18 cellular contexts compared by ENCODE assay signal in the genomic region with DNA sequence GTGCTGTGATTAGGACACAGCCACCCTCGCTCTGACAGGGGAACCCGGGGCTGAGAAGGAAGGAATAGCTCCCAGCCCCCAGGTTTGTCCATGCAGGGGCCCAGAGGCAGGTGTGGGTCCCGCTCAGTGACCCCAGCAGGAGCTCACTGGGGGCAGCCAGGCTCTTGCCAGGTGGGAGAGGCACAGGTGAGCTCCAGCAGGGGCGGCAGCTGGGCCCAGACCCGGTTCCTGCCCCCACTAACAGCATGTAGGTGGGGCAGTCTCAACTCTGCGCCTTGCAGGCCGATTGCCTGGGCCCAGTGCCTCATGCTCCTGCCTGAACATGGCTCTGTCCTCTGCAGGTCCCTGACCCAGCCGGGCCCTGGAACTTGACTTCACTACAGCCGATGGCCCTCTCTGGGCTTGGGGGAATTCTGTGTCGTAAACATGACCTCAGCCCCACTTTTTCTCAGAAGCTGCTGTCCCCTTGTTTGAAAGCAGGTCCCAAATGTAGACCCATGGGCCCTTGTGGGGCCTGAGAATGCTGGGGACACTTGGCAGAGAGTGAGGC.
DNase-seq lines count a peak whose midpoint lies in the region; ATAC-seq, FAIRE-seq and TF ChIP-seq lines count a peak whose summit lies in the region.
"Had no signal": no experiment of that assay in that cellular context is flagged by ENCODE, and none has a peak within 500 bp of the region (broad histone marks: within the 10 kb centered on the region; RNA-seq: fewer than 3 reads in every experiment).

No MANE protein-coding gene starts in this region.

- intact Hi-C loops in HepG2 (cut with micrococcal nuclease; ENCODE audit: unreplicated experiment) = no loop called here
- intact Hi-C loops in right lobe of liver (cut with DNase I) = no loop called here
- intact Hi-C loops in lower lobe of right lung (cut with DNase I) = no loop called here
- intact Hi-C loops in stomach (cut with DNase I; ENCODE audit: low total_unique reads) = no loop called here
- intact Hi-C loops in aorta (cut with DNase I) = loop anchor here (5.0 to 10.0 kb wide), 2 partner anchors 116 to 159 kb away; no protein-coding TSS in a partner anchor

- H2AFZ ChIP-seq in HepG2 (ENCODE audit: low read length) = no peak overlapping the region

- POLR2A ChIA-PET in HepG2 (lab: Yijun Ruan, JAX) = no interaction called here

- no peaks in the 10 kb centered on the region for H3K79me2 ChIP-seq in HepG2 (ENCODE audit: insufficient read depth, low read length)

- TF ChIP-seq RAD21 in HepG2 (CRISPR knock-in tag; IDR thresholded peaks at IDR 0.05) = no peak

- DNase-seq in HepG2 (ENCODE audit: low spot score) (no peak), right lobe of liver (no peak), lower lobe of right lung (no peak), stomach (no peak), aorta (no peak), cortex of kidney (lab: John Stamatoyannopoulos, UW) (no peak)
- DNase-seq: COR-L47, DMS153, NCI-H1105, NCI-H1694 treated with DMSO at 0.1 percent for 48 hours, NCI-H2107, NCI-H2227 treated with DMSO at 0.1 percent for 48 hours, NCI-H524, Peyer's patch, SHP77 had no signal

- in situ Hi-C loops in HepG2 (cut with HindIII; ENCODE audit: extremely low pct_ligation_motif_present, low pct_unique_long_range_greater_than_20kb) = no loop called here

- H3K4me3 ChIP-seq in HepG2 (replicated peaks in 1 of 3; ENCODE audit: insufficient read depth in 1 of 3, low read depth in 2 of 3, low read length in 3 of 3) = no peak overlapping the region
- no peak overlapping the region for H3K4me3 ChIP-seq in right lobe of liver
- no peak overlapping the region for H3K4me3 ChIP-seq in lower lobe of right lung
- no peak overlapping the region for H3K4me3 ChIP-seq in stomach
- H3K4me3 ChIP-seq in aorta (ENCODE audit: low read length in 2 of 2) = no peak overlapping the region
- H3K4me3 ChIP-seq: Peyer's patch had no signal

- H3K9ac ChIP-seq in HepG2 (ENCODE audit: insufficient read depth, low read depth, low read length) = no peak overlapping the region

- no peaks in the 10 kb centered on the region for H3K9me3 ChIP-seq in HepG2 (ENCODE audit: low read length)
- H3K9me3 ChIP-seq in right lobe of liver = no peaks in the 10 kb centered on the region
- H3K9me3 ChIP-seq in lower lobe of right lung = no peaks in the 10 kb centered on the region
- no peaks in the 10 kb centered on the region for H3K9me3 ChIP-seq in stomach
- H3K9me3 ChIP-seq in aorta (ENCODE audit: control insufficient read depth, low read length) = no peaks in the 10 kb centered on the region
- H3K9me3 ChIP-seq: Peyer's patch had no signal

- FAIRE-seq in HepG2 (lab: Jason Lieb, UNC) = no peak
- FAIRE-seq: GM12892 had no signal

- CTCF ChIA-PET in HepG2 (lab: Yijun Ruan, JAX; ENCODE audit: low intra/inter-chr PET ratio, low total read pairs) = no interaction called here

- no peaks in the 10 kb centered on the region for H3K36me3 ChIP-seq in HepG2 (replicated peaks in 1 of 2; ENCODE audit: control insufficient read depth in 1 of 2, insufficient read depth in 2 of 2, low read length in 2 of 2)
- no peaks in the 10 kb centered on the region for H3K36me3 ChIP-seq in right lobe of liver
- H3K36me3 ChIP-seq in lower lobe of right lung = no peaks in the 10 kb centered on the region
- peaks cover 0 to 10% (median 0%) of the 10 kb centered on the region in 4 donors for H3K36me3 ChIP-seq in stomach
- no peaks in the 10 kb centered on the region for H3K36me3 ChIP-seq in aorta (ENCODE audit: control insufficient read depth in 1 of 2, insufficient read depth in 2 of 2, low read length in 1 of 2)
- H3K36me3 ChIP-seq: Peyer's patch had no signal

- BruUV-seq in HepG2 (replicated peaks; lab: Mats Ljungman, UMichigan) = no TSS peak

- no peak overlapping the region for H3K4me2 ChIP-seq in HepG2 (ENCODE audit: low read depth, low read length)

- no peak for TF ChIP-seq EP300 in HepG2 (IDR thresholded peaks at IDR 0.05; ENCODE audit: low read depth in 2 of 2, low read length in 2 of 2)
- no peak for TF ChIP-seq EP300 in HepG2 (CRISPR knock-in tag; IDR thresholded peaks at IDR 0.05; ENCODE audit: borderline replicate concordance)
- no peak for TF ChIP-seq EP300 in stomach (IDR thresholded peaks at IDR 0.05)

- H3K4me1 ChIP-seq in HepG2 (ENCODE audit: insufficient read depth, low read length) (peaks cover 42% of the 10 kb centered on the region), right lobe of liver (no peaks in the 10 kb centered on the region), lower lobe of right lung (peaks cover 6% of the 10 kb centered on the region), stomach (peaks cover 17 to 34% (median 27%) of the 10 kb centered on the region in 4 donors), aorta (ENCODE audit: control insufficient read depth in 1 of 2, insufficient read depth in 2 of 2, low read length in 2 of 2) (no peaks in the 10 kb centered on the region)

- H4K20me1 ChIP-seq in HepG2 (ENCODE audit: insufficient read depth, low read length) = no peaks in the 10 kb centered on the region

- 33% methylated on average over 1 of the region's 10 CpGs for WGBS in HepG2 (ENCODE audit: low lambda C conversion rate)
- WGBS in right lobe of liver (ENCODE audit: insufficient coverage, low coverage, low lambda C conversion rate, missing lambda C conversion rate) = 33% methylated on average over 1 of the region's 10 CpGs
- WGBS in stomach, 5 donors = 63 to 79% (median 70%) methylated on average over 2 to 10 of the region's 10 CpGs; no CpG with 5 or more reads in 1 of the 5 donors
- 31 to 38% methylated on average over 10 of the region's 10 CpGs for WGBS in aorta, 2 donors

- H3K27ac ChIP-seq in HepG2 (ENCODE audit: extremely low read length, insufficient read depth, low read length) = no peak overlapping the region
- no peak overlapping the region for H3K27ac ChIP-seq in right lobe of liver
- peak overlapping the region; percentile 41 for H3K27ac ChIP-seq in lower lobe of right lung
- H3K27ac ChIP-seq in stomach = peak overlapping the region; percentile 6 to 66 (median 45)
- peak overlapping the region; percentile 99 for H3K27ac ChIP-seq in aorta (ENCODE audit: low read depth in 1 of 2, low read length in 2 of 2)

- TF ChIP-seq POLR2A in HepG2 (IDR thresholded peaks at IDR 0.05; ENCODE audit: insufficient read depth in 1 of 2, low read depth in 2 of 2, low read length in 2 of 2) = no peak
- no peak for TF ChIP-seq POLR2A in right lobe of liver (IDR thresholded peaks at IDR 0.05)
- no peak for TF ChIP-seq POLR2A in stomach (IDR thresholded peaks at IDR 0.05)

- H3K27me3 ChIP-seq in HepG2 (ENCODE audit: control insufficient read depth in 1 of 2, insufficient read depth in 2 of 2, low read length in 2 of 2) (no peaks in the 10 kb centered on the region; a peak in 2 of 5 replicates), right lobe of liver (no peaks in the 10 kb centered on the region), lower lobe of right lung (ENCODE audit: low read depth) (no peaks in the 10 kb centered on the region), stomach (no peaks in the 10 kb centered on the region), aorta (ENCODE audit: control insufficient read depth in 1 of 2, insufficient read depth in 2 of 2, low read length in 1 of 2) (no peaks in the 10 kb centered on the region)
- H3K27me3 ChIP-seq: Peyer's patch had no signal

- ATAC-seq in HepG2 (no peak), right lobe of liver (no peak), lower lobe of right lung (no peak), aorta (ENCODE audit: low FRiP score) (peak; percentile 2), HG03135 (IDR thresholded peaks at IDR 0.05; ENCODE audit: unreplicated experiment) (no peak)
- no peak for ATAC-seq in activated CD4-positive, CD25-positive, alpha-beta regulatory T cell treated with anti-CD3 and anti-CD28 coated beads, Interleukin-2, amount 50 U/mL, for 24 hours

- TF ChIP-seq CTCF in HepG2 (CRISPR knock-in tag; IDR thresholded peaks at IDR 0.05) = no peak
- no peak for TF ChIP-seq CTCF in right lobe of liver (IDR thresholded peaks at IDR 0.05)
- no peak for TF ChIP-seq CTCF in lower lobe of right lung (IDR thresholded peaks at IDR 0.05)
- no peak for TF ChIP-seq CTCF in stomach (IDR thresholded peaks at IDR 0.05)

Comparison
In these comparisons a context has a peak if more than half of its experiments do, and no peak if none do; other contexts are left out.
1. H3K27ac ChIP-seq: peak in lower lobe of right lung (single experiment), stomach (5 of 5) and aorta (2 of 2); none in HepG2 (single experiment) and right lobe of liver (0 of 3).
2. intact Hi-C loops: an anchor here in aorta (5.0 to 10.0 kb wide); none called in HepG2, right lobe of liver, lower lobe of right lung and stomach.